15 cellular contexts compared by ENCODE assay signal in the genomic region with DNA sequence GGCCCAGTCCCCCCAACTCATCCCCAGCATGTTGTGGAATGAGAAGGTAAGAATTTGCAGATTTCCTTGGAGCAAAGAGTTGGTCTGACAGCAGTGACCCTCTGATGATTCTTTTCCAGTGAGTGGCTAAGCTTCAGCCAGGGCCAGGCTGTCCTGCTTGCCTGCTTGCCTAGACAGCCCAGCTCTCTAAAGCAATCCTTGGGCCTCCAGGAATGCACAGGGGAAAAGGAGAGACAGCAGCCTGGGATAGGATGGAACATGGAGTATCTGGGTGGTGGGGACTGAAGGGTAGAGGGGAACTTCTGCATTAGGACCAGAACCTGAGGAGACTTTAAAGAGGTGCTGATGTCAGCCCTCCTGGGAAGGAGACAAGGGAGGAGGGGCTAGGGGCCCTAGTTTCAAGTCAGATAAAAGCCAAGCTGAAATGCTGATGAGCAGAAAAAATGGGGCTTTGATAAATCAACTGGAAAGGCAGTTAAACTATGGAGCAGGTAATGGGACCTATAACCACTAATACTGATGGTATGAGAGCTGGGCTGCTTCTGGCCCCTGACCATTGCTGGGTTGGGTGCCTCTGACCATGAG. TPM values are rescaled to one million over a fixed set of nuclear protein-coding genes. Genes with fewer than 3 reads are reported as not detected.
A peak's percentile ranks its signal among the peaks of the same experiment; 100 is the strongest.
DNase-seq lines count a peak whose midpoint lies in the region; ATAC-seq and TF ChIP-seq lines count a peak whose summit lies in the region.
"Had no signal": no experiment of that assay in that cellular context is flagged by ENCODE, and none has a peak within 500 bp of the region (broad histone marks: within the 10 kb centered on the region; RNA-seq: fewer than 3 reads in every experiment).

No MANE protein-coding gene starts in this region.

- TF ChIP-seq POLR2A in ovary (IDR thresholded peaks at IDR 0.05), result no peak

- TF ChIP-seq CTCF in DOHH2 (IDR thresholded peaks at IDR 0.05; ENCODE audit: low read depth, low read length, poor library complexity, severe bottlenecking), result no peak
- no peak for TF ChIP-seq CTCF in kidney epithelial cell (IDR thresholded peaks at IDR 0.05; ENCODE audit: insufficient read depth, low read length, poor library complexity, severe bottlenecking)
- TF ChIP-seq CTCF in heart right ventricle (IDR thresholded peaks at IDR 0.05), result no peak
- TF ChIP-seq CTCF in ovary (IDR thresholded peaks at IDR 0.05), result no peak

- H3F3A ChIP-seq in DOHH2 (ENCODE audit: control insufficient read depth, insufficient read depth), result no peaks in the 10 kb centered on the region

- peak overlapping the region; percentile 82 for H3K4me2 ChIP-seq in DOHH2 (ENCODE audit: low read length)

- peak overlapping the region; percentile 25 for H3K4me3 Mint-ChIP-seq in T-helper 17 cell

- no peak overlapping the region for H3K27ac Mint-ChIP-seq in T-helper 17 cell
- H3K27ac Mint-ChIP-seq: activated T-cell treated with anti-CD3 and anti-CD28 coated beads, Interleukin-2, amount 50 U/mL, for 72 hours had no signal

- intact Hi-C loops in heart right ventricle (cut with DNase I), result no loop called here
- intact Hi-C loops in ovary (cut with DNase I), result no loop called here

- peaks cover 87% of the 10 kb centered on the region for H3K27me3 Mint-ChIP-seq in T-helper 17 cell

- H4K20me1 ChIP-seq in DOHH2 (ENCODE audit: control insufficient read depth, insufficient read depth, low read depth, low read length), result no peaks in the 10 kb centered on the region

- H3K36me3 Mint-ChIP-seq in T-helper 17 cell (ENCODE audit: low read depth), result peaks cover 6% of the 10 kb centered on the region

- H3K27me3 ChIP-seq in DOHH2 (ENCODE audit: control insufficient read depth, low read length) (peaks cover 25% of the 10 kb centered on the region), kidney epithelial cell (ENCODE audit: control insufficient read depth, insufficient read depth, low read length) (no peaks in the 10 kb centered on the region), heart right ventricle (peaks cover 88 to 100% (median 100%) of the 10 kb centered on the region in 7 donors), ovary (peaks cover 5% of the 10 kb centered on the region)

- H3K4me1 Mint-ChIP-seq in T-helper 17 cell, result peaks cover 29% of the 10 kb centered on the region

- H3K79me2 ChIP-seq in DOHH2 (ENCODE audit: control insufficient read depth, low read length), result no peaks in the 10 kb centered on the region

- no peak for TF ChIP-seq EP300 in ovary (IDR thresholded peaks at IDR 0.05)

- H3K4me1 ChIP-seq in DOHH2 (ENCODE audit: control insufficient read depth, low read length) (peaks cover 24% of the 10 kb centered on the region), heart right ventricle (peaks cover 8 to 39% (median 33%) of the 10 kb centered on the region in 9 donors), ovary (ENCODE audit: insufficient read depth) (peaks cover 2% of the 10 kb centered on the region)

- no peak overlapping the region; the same call in 1 of the 2 replicates for H3K4me3 ChIP-seq in DOHH2 (ENCODE audit: low read length)
- peak overlapping the region; percentile 73 for H3K4me3 ChIP-seq in kidney epithelial cell (ENCODE audit: low read depth, low read length)
- H3K4me3 ChIP-seq in heart right ventricle, result no peak overlapping the region
- no peak overlapping the region for H3K4me3 ChIP-seq in ovary
- H3K4me3 ChIP-seq: cardiac muscle cell had no signal

- no peak overlapping the region for H3K27ac ChIP-seq in DOHH2 (ENCODE audit: low read depth, low read length)
- no peak overlapping the region for H3K27ac ChIP-seq in heart right ventricle
- H3K27ac ChIP-seq in ovary, result no peak overlapping the region
- H3K27ac ChIP-seq: cardiac muscle cell, epithelial cell of prostate, VCaP had no signal

- H3K9me2 ChIP-seq in DOHH2 (replicated peaks; ENCODE audit: control insufficient read depth, low read length), result no peaks in the 10 kb centered on the region

- H3K36me3 ChIP-seq in DOHH2 (ENCODE audit: control insufficient read depth, low read length) (no peaks in the 10 kb centered on the region), kidney epithelial cell (ENCODE audit: control insufficient read depth, insufficient read depth, low read length) (peaks cover 1% of the 10 kb centered on the region), heart right ventricle (no peaks in the 10 kb centered on the region), ovary (no peaks in the 10 kb centered on the region)
- H3K36me3 ChIP-seq: cardiac muscle cell had no signal

- ATAC-seq in T-helper 17 cell, result no peak
- no peak for ATAC-seq in heart right ventricle
- ATAC-seq: activated T-cell treated with anti-CD3 and anti-CD28 coated beads, Interleukin-2, amount 50 U/mL, for 72 hours had no signal

- DNase-seq in A172 (ENCODE audit: low spot score) (peak; percentile 14), T-helper 17 cell (no peak), kidney epithelial cell (ENCODE audit: low read depth) (no peak), GM19238 (ENCODE audit: insufficient read length, low spot score) (no peak), heart right ventricle (no peak), ovary (no peak), NCI-H1436 treated with DMSO at 0.1 percent for 48 hours (lab: John Stamatoyannopoulos, UW) (no peak)
- DNase-seq: activated T-cell treated with anti-CD3 and anti-CD28 coated beads, Interleukin-2, amount 50 U/mL, for 72 hours; NCI-H1694 treated with DMSO at 0.1 percent for 48 hours; NCI-H524 treated with DMSO at 0.1 percent for 48 hours had no signal

- H3K9me3 ChIP-seq in DOHH2 (ENCODE audit: control insufficient read depth, insufficient read depth, low read length) (no peaks in the 10 kb centered on the region), T-helper 17 cell (ENCODE audit: control insufficient read depth, low read length, poor library complexity, severe bottlenecking) (no peaks in the 10 kb centered on the region), heart right ventricle (no peaks in the 10 kb centered on the region), ovary (peaks cover 0 to 6% of the 10 kb centered on the region in 2 donors)

RNA-seq across cellular contexts. Expression of a gene that starts 1.8 kb away (rescaled TPM):
- 22.4 and 24.7 TPM in 2 replicates for total RNA-seq in A172 (2014; rRNA removed; shearing (Covaris generic))
- total RNA-seq in T-helper 17 cell (under 1 TPM in 1 of 2 donors, not detected in 1; 0.82 TPM), kidney epithelial cell (26.3 and 27.2 TPM in 2 replicates), heart right ventricle (under 1 TPM in 4 of 10 donors, not detected in 6; 0.25 to 0.62 (median 0.45) TPM), ovary (1 to 10 TPM in 4 of 7 donors, under 1 TPM in 3; 0.23 to 2.9 (median 1.3) TPM)
- polyA plus RNA-seq in heart right ventricle (under 1 TPM; 0.13 to 0.29 TPM), ovary (1 to 10 TPM in 1 of 2 donors, under 1 TPM in 1; 0.48 to 6.9 TPM)
- total RNA-seq: cardiac muscle cell had no signal
- polyA plus RNA-seq: cardiac muscle cell had no signal

RNA-seq across cellular contexts. Expression of a gene that starts 4.2 kb away (rescaled TPM):
- total RNA-seq in A172 (2014; rRNA removed; shearing (Covaris generic)), result 40.2 and 58.7 TPM in 2 replicates
- total RNA-seq in T-helper 17 cell (not detected), kidney epithelial cell (29.8 and 30.7 TPM in 2 replicates), heart right ventricle (1 to 10 TPM in 1 of 10 donors, under 1 TPM in 7, not detected in 2; 0.14 to 1.2 (median 0.33) TPM), ovary (10 to 100 TPM in 1 of 7 donors, 1 to 10 TPM in 4, under 1 TPM in 2; 0.25 to 10.3 (median 1.7) TPM)
- polyA plus RNA-seq in heart right ventricle (under 1 TPM; 0.88 to 0.96 TPM), ovary (under 1 TPM; 0.25 to 0.73 TPM)
- polyA plus RNA-seq: cardiac muscle cell had no signal

RNA-seq across cellular contexts. Expression of a gene that starts 6.1 kb away (rescaled TPM):
- 34.8 and 56.0 TPM in 2 replicates for total RNA-seq in A172 (2014; rRNA removed; shearing (Covaris generic))
- total RNA-seq in T-helper 17 cell (not detected), kidney epithelial cell (7.2 and 7.5 TPM in 2 replicates), heart right ventricle (under 1 TPM in 1 of 10 donors, not detected in 9; 0.55 TPM), ovary (1 to 10 TPM in 2 of 7 donors, under 1 TPM in 2, not detected in 3; 0.17 to 2.5 (median 0.97) TPM)
- polyA plus RNA-seq in heart right ventricle (not detected), ovary (under 1 TPM in 1 of 2 donors, not detected in 1; 0.28 TPM)
- total RNA-seq: activated T-cell treated with anti-CD3 and anti-CD28 coated beads, Interleukin-2, amount 50 U/mL, for 72 hours; cardiac muscle cell; mucosa of gallbladder had no signal
- polyA plus RNA-seq: cardiac muscle cell had no signal

RNA-seq across cellular contexts. Expression of a gene that starts 15.4 kb away (rescaled TPM):
- 2.0 and 2.4 TPM in 2 replicates for total RNA-seq in A172 (2014; rRNA removed; shearing (Covaris generic))
- total RNA-seq in T-helper 17 cell (not detected), kidney epithelial cell (3.6 and 3.8 TPM in 2 replicates), heart right ventricle (under 1 TPM in 1 of 10 donors, not detected in 9; 0.18 TPM), ovary (1 to 10 TPM in 2 of 7 donors, under 1 TPM in 4, not detected in 1; 0.20 to 2.8 (median 0.66) TPM)
- polyA plus RNA-seq in heart right ventricle (under 1 TPM; 0.06 to 0.15 TPM), ovary (under 1 TPM; 0.04 to 0.53 TPM)
- total RNA-seq: activated T-cell treated with anti-CD3 and anti-CD28 coated beads, Interleukin-2, amount 50 U/mL, for 72 hours had no signal

RNA-seq across cellular contexts. Expression of a gene that starts 17.1 kb away (rescaled TPM):
- total RNA-seq in A172 (2014; rRNA removed; shearing (Covaris generic)), result 6.2 and 8.3 TPM in 2 replicates
- under 1 TPM in 1 of 2 donors, not detected in 1; 0.16 TPM for total RNA-seq in T-helper 17 cell
- 70.1 and 77.0 TPM in 2 replicates for total RNA-seq in kidney epithelial cell
- total RNA-seq in heart right ventricle, result not detected
- not detected for polyA plus RNA-seq in heart right ventricle
- under 1 TPM in 4 of 7 donors, not detected in 3; 0.10 to 0.36 (median 0.12) TPM for total RNA-seq in ovary
- polyA plus RNA-seq in ovary, result under 1 TPM in 1 of 2 donors, not detected in 1; 0.27 TPM
- total RNA-seq: cardiac muscle cell had no signal
- polyA plus RNA-seq: cardiac muscle cell had no signal
